ENCODE assay signal across 8 cellular contexts in the genomic region with DNA sequence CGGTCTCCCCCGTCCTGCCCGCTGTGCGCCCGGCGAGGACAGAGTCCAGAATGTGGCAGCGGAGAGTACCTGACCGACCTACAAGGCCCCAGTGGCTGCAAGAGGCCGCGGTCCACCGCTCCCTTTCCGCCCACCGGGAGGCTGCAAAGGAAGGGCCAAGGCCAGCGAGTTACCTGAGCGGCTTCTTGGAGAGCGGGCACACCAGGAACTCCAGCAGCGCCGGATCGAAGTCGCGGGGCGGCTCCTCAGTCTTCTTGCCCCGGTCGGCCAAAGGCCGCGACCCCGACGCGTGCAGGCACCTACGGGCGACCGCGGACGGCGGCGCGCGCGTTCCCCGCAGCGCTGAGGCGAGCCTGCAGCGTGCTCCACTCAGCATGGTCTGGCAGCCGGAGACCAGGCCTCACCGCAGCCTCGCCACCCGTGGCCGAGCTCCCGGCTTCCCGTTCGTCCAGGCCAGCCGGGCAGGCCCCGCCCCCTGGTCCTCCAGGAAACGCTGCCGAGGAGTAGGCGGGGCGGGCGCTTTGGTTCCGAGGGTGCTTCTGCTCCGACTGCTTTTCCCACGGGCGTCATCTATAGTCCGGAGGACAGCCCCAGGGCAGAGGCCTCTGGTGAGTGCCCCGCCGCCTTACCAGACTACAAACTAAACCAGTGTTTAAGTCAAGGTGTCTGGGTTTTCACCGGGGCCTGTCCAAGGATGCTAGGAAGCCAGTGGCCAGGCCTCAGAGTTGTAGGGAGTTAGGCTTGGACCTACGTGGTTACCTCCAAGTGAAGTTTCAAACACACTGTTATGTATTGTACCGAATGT. TPM values are rescaled to one million over a fixed set of nuclear protein-coding genes. Genes with fewer than 3 reads are reported as not detected.
A peak's percentile ranks its signal among the peaks of the same experiment; 100 is the strongest.
DNase-seq lines count a peak whose midpoint lies in the region; ATAC-seq and TF ChIP-seq lines count a peak whose summit lies in the region.

A gene with protein sequence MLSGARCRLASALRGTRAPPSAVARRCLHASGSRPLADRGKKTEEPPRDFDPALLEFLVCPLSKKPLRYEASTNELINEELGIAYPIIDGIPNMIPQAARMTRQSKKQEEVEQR (minus strand): TSS at position 452 of the 805 bp plus-strand sequence. CDS start 76 bp downstream, at position 376.

- DNase-seq in GM04504 (ENCODE audit: low read depth) (peak; percentile 90), HFF-Myc (ENCODE audit: extremely low read depth, low read depth) (peak; percentile 68), MV-4-11 (lab: John Stamatoyannopoulos, UW) (peak; percentile 88), SK-N-DZ (ENCODE audit: low spot score) (peak; percentile 92), substantia nigra (lab: John Stamatoyannopoulos, UW) (peak; percentile 66 to 97 (median 90))
- peak; percentile 84 for DNase-seq in activated naive CD4-positive, alpha-beta T cell treated with anti-CD3 and anti-CD28 coated beads, Interleukin-2, amount 10 ng/mL, durations not matched to agents 7 days and 5 days

- H3K36me3 ChIP-seq in gastroesophageal sphincter (peaks cover 3 to 30% of the 10 kb centered on the region in 2 donors), neutrophil (no peaks in the 10 kb centered on the region)

- H3K27me3 Mint-ChIP-seq in activated naive CD4-positive, alpha-beta T cell treated with anti-CD3 and anti-CD28 coated beads, Interleukin-2, amount 10 ng/mL, durations not matched to agents 7 days and 5 days: no peaks in the 10 kb centered on the region

- TF ChIP-seq EP300 in gastroesophageal sphincter (IDR thresholded peaks at IDR 0.05): no peak

- H3K4me1 ChIP-seq in gastroesophageal sphincter (peaks cover 7 to 45% (median 9%) of the 10 kb centered on the region in 3 donors), neutrophil (ENCODE audit: control insufficient read depth in 1 of 2, insufficient read depth in 1 of 2, low read depth in 1 of 2, low read length in 1 of 2) (peaks cover 31 to 33% of the 10 kb centered on the region in 2 experiments)

- H3K36me3 Mint-ChIP-seq in activated naive CD4-positive, alpha-beta T cell treated with anti-CD3 and anti-CD28 coated beads, Interleukin-2, amount 10 ng/mL, durations not matched to agents 7 days and 5 days: peaks cover 11% of the 10 kb centered on the region

- no peaks in the 10 kb centered on the region for H3K9me3 ChIP-seq in gastroesophageal sphincter
- H3K9me3 ChIP-seq in neutrophil: no peaks in the 10 kb centered on the region

- H3K4me3 ChIP-seq in HFF-Myc (replicated peaks; ENCODE audit: low read depth, low read length) (peak within 1 kb of the TSS; percentile 83), gastroesophageal sphincter (peak within 1 kb of the TSS; percentile 75 to 90), neutrophil (ENCODE audit: low read depth in 1 of 2, low read length in 1 of 2) (peak within 1 kb of the TSS; percentile 79 to 81)

- H3K27me3 ChIP-seq in gastroesophageal sphincter (no peaks in the 10 kb centered on the region), neutrophil (no peaks in the 10 kb centered on the region)

- 0 to 8% methylated on average over 2 of the region's 68 CpGs for WGBS in gastroesophageal sphincter (ENCODE audit: low coverage in 1 of 2), 2 donors

- TF ChIP-seq CTCF in HFF-Myc (IDR thresholded peaks at IDR 0.05; ENCODE audit: low read depth, low read length, missing control alignments) (no peak), gastroesophageal sphincter (IDR thresholded peaks at IDR 0.05) (peak in 3 of 4 experiments; percentile 11 to 18 (median 11)), neutrophil (IDR thresholded peaks at IDR 0.05) (no peak)

- H3K4me1 Mint-ChIP-seq in activated naive CD4-positive, alpha-beta T cell treated with anti-CD3 and anti-CD28 coated beads, Interleukin-2, amount 10 ng/mL, durations not matched to agents 7 days and 5 days: peaks cover 49% of the 10 kb centered on the region

- H3K27ac Mint-ChIP-seq in activated naive CD4-positive, alpha-beta T cell treated with anti-CD3 and anti-CD28 coated beads, Interleukin-2, amount 10 ng/mL, durations not matched to agents 7 days and 5 days: peak within 1 kb of the TSS; percentile 81

- H3K27ac ChIP-seq in gastroesophageal sphincter (peak within 1 kb of the TSS; percentile 73 to 95 (median 91)), neutrophil (peak within 1 kb of the TSS; percentile 65), substantia nigra (ENCODE audit: low read depth, low read length, poor library complexity, severe bottlenecking) (peak within 1 kb of the TSS; percentile 90)

- CTCF ChIA-PET in activated naive CD4-positive, alpha-beta T cell treated with anti-CD3 and anti-CD28 coated beads, Interleukin-2, amount 10 ng/mL, durations not matched to agents 7 days and 5 days (lab: Charles Lee): interaction anchor here (1.0 to 4.7 kb wide), 10 partner anchors 8 to 499 kb away, joined by 3 to 37 read pairs (median 5); a partner anchor contains a TSS

- H3K9me3 Mint-ChIP-seq in activated naive CD4-positive, alpha-beta T cell treated with anti-CD3 and anti-CD28 coated beads, Interleukin-2, amount 10 ng/mL, durations not matched to agents 7 days and 5 days: no peaks in the 10 kb centered on the region

- peak; percentile 98 for ATAC-seq in gastroesophageal sphincter

- peak; percentile 78 to 84 for TF ChIP-seq POLR2A in gastroesophageal sphincter (IDR thresholded peaks at IDR 0.05)

- peak within 1 kb of the TSS; percentile 95 for H3K4me3 Mint-ChIP-seq in activated naive CD4-positive, alpha-beta T cell treated with anti-CD3 and anti-CD28 coated beads, Interleukin-2, amount 10 ng/mL, durations not matched to agents 7 days and 5 days

RNA-seq across cellular contexts. Expression of the gene that starts here (rescaled TPM):
- polyA plus RNA-seq in SK-N-DZ (2014; cell fraction: cytosol; rRNA removed): 102 and 124 TPM in 2 replicates
- polyA plus RNA-seq in SK-N-DZ (2014; cell fraction: nucleus; rRNA removed): 63.1 and 80.7 TPM in 2 replicates
- total RNA-seq in gastroesophageal sphincter: 100 to 1,000 TPM in 1 of 4 donors, 10 to 100 TPM in 3; 78.1 to 108 (median 96.4) TPM

Comparison
In these comparisons a context has a peak if more than half of its experiments do, and no peak if none do; other contexts are left out.
1. Peak in every context shown above with its lines: DNase-seq, ATAC-seq, H3K4me3 ChIP-seq and H3K27ac ChIP-seq.
2. CTCF ChIP-seq: peak in gastroesophageal sphincter (3 of 4); none in HFF-Myc (single experiment) and neutrophil (single experiment).